ENCODE assay signal across 8 cellular contexts in genomic region chr15:78065284-78065872, GRCh38. TPM values are rescaled to one million over a fixed set of nuclear protein-coding genes. Genes with fewer than 3 reads are reported as not detected.
DNase-seq lines count a peak whose midpoint lies in the region; ATAC-seq and TF ChIP-seq lines count a peak whose summit lies in the region.

No MANE protein-coding gene starts in this region.

- H3K4me2 ChIP-seq in BLaER1: peak overlapping the region; percentile 88

- intact Hi-C loops in breast epithelium (cut with DNase I; ENCODE audit: low total_unique reads) (no loop called here), right lobe of liver (cut with DNase I) (loop anchor here in 1 of 2 donors (10.0 kb wide), 1 partner anchor 61 kb away; no protein-coding TSS in a partner anchor)

- H3K36me3 ChIP-seq in BLaER1: no peaks in the 10 kb centered on the region
- peaks cover 8% of the 10 kb centered on the region for H3K36me3 ChIP-seq in MG63
- H3K36me3 ChIP-seq in breast epithelium: no peaks in the 10 kb centered on the region
- H3K36me3 ChIP-seq in right lobe of liver: no peaks in the 10 kb centered on the region
- no peaks in the 10 kb centered on the region for H3K36me3 ChIP-seq in upper lobe of left lung

- TF ChIP-seq CTCF in breast epithelium (IDR thresholded peaks at IDR 0.05) (no peak), right lobe of liver (IDR thresholded peaks at IDR 0.05) (no peak), upper lobe of left lung (IDR thresholded peaks at IDR 0.05) (peak in 1 of 6 experiments; percentile 6)

- H3K27me3 ChIP-seq in BLaER1: no peaks in the 10 kb centered on the region
- no peaks in the 10 kb centered on the region for H3K27me3 ChIP-seq in MG63
- H3K27me3 ChIP-seq in breast epithelium: no peaks in the 10 kb centered on the region
- H3K27me3 ChIP-seq in right lobe of liver: no peaks in the 10 kb centered on the region
- no peaks in the 10 kb centered on the region for H3K27me3 ChIP-seq in upper lobe of left lung

- H3K9ac ChIP-seq in BLaER1: peak overlapping the region; percentile 38; the same call in 1 of the 2 replicates

- no peaks in the 10 kb centered on the region for H4K20me1 ChIP-seq in BLaER1

- TF ChIP-seq POLR2A in breast epithelium (IDR thresholded peaks at IDR 0.05) (no peak), right lobe of liver (IDR thresholded peaks at IDR 0.05) (peak; percentile 55), upper lobe of left lung (IDR thresholded peaks at IDR 0.05) (peak in 1 of 4 donors; percentile 29)

- H3K4me1 ChIP-seq in BLaER1 (peaks cover 97% of the 10 kb centered on the region), breast epithelium (peaks cover 8 to 39% of the 10 kb centered on the region in 2 donors), right lobe of liver (peaks cover 0 to 95% (median 40%) of the 10 kb centered on the region in 4 donors), upper lobe of left lung (peaks cover 91 to 100% (median 94%) of the 10 kb centered on the region in 4 donors)

- H3K27ac ChIP-seq in BLaER1 (peak overlapping the region; percentile 81), breast epithelium (peak overlapping the region; percentile 91 to 94), right lobe of liver (peak overlapping the region; percentile 82 to 99 (median 92)), upper lobe of left lung (peak overlapping the region; percentile 94 to 97 (median 96))

- ATAC-seq in right lobe of liver: peak; percentile 80 to 91 (median 86)
- ATAC-seq in upper lobe of left lung (ENCODE audit: low FRiP score in 2 of 2): peak; percentile 88 to 94
- no peak for ATAC-seq in GM19463 (IDR thresholded peaks at IDR 0.05; ENCODE audit: unreplicated experiment)
- ATAC-seq in GM21723 (IDR thresholded peaks at IDR 0.05; ENCODE audit: unreplicated experiment): no peak

- H3K9me3 ChIP-seq in BLaER1 (no peaks in the 10 kb centered on the region), MG63 (peaks cover 9% of the 10 kb centered on the region), breast epithelium (no peaks in the 10 kb centered on the region), right lobe of liver (no peaks in the 10 kb centered on the region), upper lobe of left lung (no peaks in the 10 kb centered on the region)

- DNase-seq in MG63: peak; percentile 89
- peak in 1 of 2 donors; percentile 90 for DNase-seq in breast epithelium (ENCODE audit: low spot score in 2 of 2)
- DNase-seq in right lobe of liver: peak; percentile 78 to 93 (median 84)
- peak in 1 of 2 donors; percentile 87 for DNase-seq in upper lobe of left lung
- DNase-seq in NCI-H2227 (lab: John Stamatoyannopoulos, UW; ENCODE audit: unreplicated experiment): no peak

- peak in 2 of 4 donors; percentile 44 to 50 for TF ChIP-seq EP300 in upper lobe of left lung (IDR thresholded peaks at IDR 0.05)

- WGBS in right lobe of liver (ENCODE audit: insufficient coverage, low coverage, low lambda C conversion rate, missing lambda C conversion rate): 0% methylated on average over 5 of the region's 5 CpGs
- 24 to 25% methylated on average over 5 of the region's 5 CpGs for WGBS in upper lobe of left lung, 2 donors

- H3K4me3 ChIP-seq in BLaER1 (no peak overlapping the region), MG63 (no peak overlapping the region), breast epithelium (peak overlapping the region in 1 of 3 donors; percentile 35), right lobe of liver (no peak overlapping the region), upper lobe of left lung (no peak overlapping the region)

RNA-seq across cellular contexts. Expression of gene TBC1D2B, which starts 12.1 kb away (rescaled TPM):
- 30.6 and 31.4 TPM in 2 replicates for total RNA-seq in MG63 (2014; rRNA removed; shearing (Covaris generic); ENCODE audit: low replicate concordance)
- total RNA-seq in breast epithelium: 10 to 100 TPM; 44.9 to 71.0 (median 69.2) TPM
- total RNA-seq in right lobe of liver: 10 to 100 TPM; 23.7 to 81.4 (median 29.6) TPM
- 100 to 1,000 TPM in 1 of 6 donors, 10 to 100 TPM in 5; 31.5 to 103 (median 64.2) TPM for total RNA-seq in upper lobe of left lung

RNA-seq across cellular contexts. Expression of gene SH2D7, which starts 27.0 kb away (rescaled TPM):
- not detected in 2 replicates for total RNA-seq in MG63 (2014; rRNA removed; shearing (Covaris generic); ENCODE audit: low replicate concordance)
- total RNA-seq in breast epithelium (not detected), right lobe of liver (not detected), upper lobe of left lung (under 1 TPM in 1 of 6 donors, not detected in 5; 0.09 TPM)

Comparison
In these comparisons a context has a peak if more than half of its experiments do, and no peak if none do; other contexts are left out.
1. ATAC-seq: peak in right lobe of liver (4 of 4) and upper lobe of left lung (2 of 2); none in GM19463 (single experiment) and GM21723 (single experiment).
2. Peak in every context shown above with its lines, with median percentiles within 50 percentile points of each other: H3K27ac ChIP-seq.